Comparison of ENCODE assay signal across 1 cellular context in genomic region chr20:5797843-5798462, GRCh38.
TF ChIP-seq lines count a peak whose summit lies in the region.

No MANE protein-coding gene starts in this region.

TF ChIP-seq in GM12878, 131 proteins besides CTCF, POLR2A, EP300 and RAD21 (continued from another document):
- TF ChIP-seq, protein P1, sequence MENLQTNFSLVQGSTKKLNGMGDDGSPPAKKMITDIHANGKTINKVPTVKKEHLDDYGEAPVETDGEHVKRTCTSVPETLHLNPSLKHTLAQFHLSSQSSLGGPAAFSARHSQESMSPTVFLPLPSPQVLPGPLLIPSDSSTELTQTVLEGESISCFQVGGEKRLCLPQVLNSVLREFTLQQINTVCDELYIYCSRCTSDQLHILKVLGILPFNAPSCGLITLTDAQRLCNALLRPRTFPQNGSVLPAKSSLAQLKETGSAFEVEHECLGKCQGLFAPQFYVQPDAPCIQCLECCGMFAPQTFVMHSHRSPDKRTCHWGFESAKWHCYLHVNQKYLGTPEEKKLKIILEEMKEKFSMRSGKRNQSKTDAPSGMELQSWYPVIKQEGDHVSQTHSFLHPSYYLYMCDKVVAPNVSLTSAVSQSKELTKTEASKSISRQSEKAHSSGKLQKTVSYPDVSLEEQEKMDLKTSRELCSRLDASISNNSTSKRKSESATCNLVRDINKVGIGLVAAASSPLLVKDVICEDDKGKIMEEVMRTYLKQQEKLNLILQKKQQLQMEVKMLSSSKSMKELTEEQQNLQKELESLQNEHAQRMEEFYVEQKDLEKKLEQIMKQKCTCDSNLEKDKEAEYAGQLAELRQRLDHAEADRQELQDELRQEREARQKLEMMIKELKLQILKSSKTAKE (IDR thresholded peaks at IDR 0.05; ENCODE audit: low read depth, poor library complexity, severe bottlenecking) = peak; percentile 29
- TF ChIP-seq JUNB (IDR thresholded peaks at IDR 0.05) = no peak
- peak; percentile 95 for TF ChIP-seq TCF12 (IDR thresholded peaks at IDR 0.05; ENCODE audit: low read depth, low read length)
- TF ChIP-seq WRNIP1 (IDR thresholded peaks at IDR 0.05; ENCODE audit: borderline replicate concordance, low read depth, low read length) = no peak
- peak; percentile 22 for TF ChIP-seq KLF5 (IDR thresholded peaks at IDR 0.05; ENCODE audit: partially characterized antibody)
- TF ChIP-seq PML (IDR thresholded peaks at IDR 0.05; ENCODE audit: low read length) = no peak
- TF ChIP-seq, protein P2, sequence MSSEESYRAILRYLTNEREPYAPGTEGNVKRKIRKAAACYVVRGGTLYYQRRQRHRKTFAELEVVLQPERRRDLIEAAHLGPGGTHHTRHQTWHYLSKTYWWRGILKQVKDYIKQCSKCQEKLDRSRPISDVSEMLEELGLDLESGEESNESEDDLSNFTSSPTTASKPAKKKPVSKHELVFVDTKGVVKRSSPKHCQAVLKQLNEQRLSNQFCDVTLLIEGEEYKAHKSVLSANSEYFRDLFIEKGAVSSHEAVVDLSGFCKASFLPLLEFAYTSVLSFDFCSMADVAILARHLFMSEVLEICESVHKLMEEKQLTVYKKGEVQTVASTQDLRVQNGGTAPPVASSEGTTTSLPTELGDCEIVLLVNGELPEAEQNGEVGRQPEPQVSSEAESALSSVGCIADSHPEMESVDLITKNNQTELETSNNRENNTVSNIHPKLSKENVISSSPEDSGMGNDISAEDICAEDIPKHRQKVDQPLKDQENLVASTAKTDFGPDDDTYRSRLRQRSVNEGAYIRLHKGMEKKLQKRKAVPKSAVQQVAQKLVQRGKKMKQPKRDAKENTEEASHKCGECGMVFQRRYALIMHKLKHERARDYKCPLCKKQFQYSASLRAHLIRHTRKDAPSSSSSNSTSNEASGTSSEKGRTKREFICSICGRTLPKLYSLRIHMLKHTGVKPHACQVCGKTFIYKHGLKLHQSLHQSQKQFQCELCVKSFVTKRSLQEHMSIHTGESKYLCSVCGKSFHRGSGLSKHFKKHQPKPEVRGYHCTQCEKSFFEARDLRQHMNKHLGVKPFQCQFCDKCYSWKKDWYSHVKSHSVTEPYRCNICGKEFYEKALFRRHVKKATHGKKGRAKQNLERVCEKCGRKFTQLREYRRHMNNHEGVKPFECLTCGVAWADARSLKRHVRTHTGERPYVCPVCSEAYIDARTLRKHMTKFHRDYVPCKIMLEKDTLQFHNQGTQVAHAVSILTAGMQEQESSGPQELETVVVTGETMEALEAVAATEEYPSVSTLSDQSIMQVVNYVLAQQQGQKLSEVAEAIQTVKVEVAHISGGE (CRISPR knock-in tag; IDR thresholded peaks at IDR 0.05) = no peak
- TF ChIP-seq BHLHE40 (IDR thresholded peaks at IDR 0.05; ENCODE audit: borderline replicate concordance in 1 of 2, low read depth in 2 of 2, low read length in 1 of 2) = peak in 1 of 2 experiments; percentile 72; a peak in 1 of 4 replicates
- TF ChIP-seq TCF3 (IDR thresholded peaks at IDR 0.05; ENCODE audit: borderline replicate concordance, insufficient read depth, low read depth, low read length) = peak; percentile 88; the same call in 1 of the 2 replicates
- no peak for TF ChIP-seq NRF1 (conservative IDR thresholded peaks at IDR 0.05; ENCODE audit: low read depth, low read length)
- peak; percentile 65; the same call in 1 of the 2 replicates for TF ChIP-seq IRF4 (IDR thresholded peaks at IDR 0.05; ENCODE audit: low read depth, low read length)
- no peak for TF ChIP-seq PAX5 (IDR thresholded peaks at IDR 0.05; ENCODE audit: borderline replicate concordance, low read depth, low read length)
- no peak for TF ChIP-seq CHD1 (IDR thresholded peaks at IDR 0.05; ENCODE audit: low read depth, low read length)
TF ChIP-seq in GM12878: peak in this region for 38.
